Comparison of ENCODE assay signal across 9 cellular contexts in the genomic region with DNA sequence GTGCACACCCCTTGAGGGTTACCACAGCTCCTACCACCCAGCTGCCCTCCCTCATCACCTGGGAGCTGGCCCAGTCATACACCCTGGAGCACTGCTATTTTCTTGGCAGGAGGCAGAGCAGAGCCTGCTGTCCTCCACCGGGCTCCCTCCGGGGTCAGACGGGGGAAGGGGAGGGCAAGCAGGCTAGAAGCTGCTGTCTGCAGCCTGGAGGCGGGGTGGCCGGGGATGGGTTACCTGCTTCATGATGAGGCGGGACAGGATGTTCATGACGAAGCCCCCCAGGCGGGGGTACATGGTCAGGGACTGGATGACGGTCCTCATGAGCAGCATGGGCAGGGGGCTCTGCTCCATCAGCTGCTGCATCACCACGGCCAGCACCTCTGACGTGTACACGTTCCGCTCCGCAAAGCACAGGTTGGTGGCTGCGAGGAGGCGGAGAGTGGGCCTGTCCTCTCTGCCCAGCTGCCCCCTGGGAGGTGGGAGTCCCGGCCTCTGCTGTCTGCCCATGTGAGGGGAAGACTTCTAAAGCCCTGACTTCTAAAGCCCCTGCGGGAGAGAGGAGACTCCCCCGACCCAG. TPM values are rescaled to one million over a fixed set of nuclear protein-coding genes. Genes with fewer than 3 reads are reported as not detected.
DNase-seq lines count a peak whose midpoint lies in the region; ATAC-seq, FAIRE-seq and TF ChIP-seq lines count a peak whose summit lies in the region.
"Had no signal": no experiment of that assay in that cellular context is flagged by ENCODE, and none has a peak within 500 bp of the region (broad histone marks: within the 10 kb centered on the region; RNA-seq: fewer than 3 reads in every experiment).

No MANE protein-coding gene starts in this region.

- FAIRE-seq in GM12892 (lab: Jason Lieb, UNC): no peak

- H3K9me3 ChIP-seq in mesodermal cell (ENCODE audit: control insufficient read depth, low read length): no peaks in the 10 kb centered on the region
- H3K9me3 ChIP-seq: gastrocnemius medialis had no signal

- DNase-seq in HPDE6-E6E7 (ENCODE audit: extremely low spot score) (peak; percentile 37), CD14-positive monocyte (ENCODE audit: low spot score) (no peak), GM12892 (ENCODE audit: insufficient read length) (no peak), putamen (ENCODE audit: low spot score) (no peak)

- no peak overlapping the region for H3K4me3 Mint-ChIP-seq in CD14-positive monocyte

- peaks cover 33 to 45% (median 38%) of the 10 kb centered on the region in 3 donors for H3K27me3 Mint-ChIP-seq in CD14-positive monocyte (ENCODE audit: low read depth in 3 of 3)

- peak overlapping the region; percentile 45 for H3K27ac ChIP-seq in mesodermal cell (ENCODE audit: low read depth, low read length, severe bottlenecking)
- H3K27ac ChIP-seq: gastrocnemius medialis, SK-N-MC had no signal

- no peak for TF ChIP-seq CTCF in CD14-positive monocyte (IDR thresholded peaks at IDR 0.05)

- H3K9me3 Mint-ChIP-seq in CD14-positive monocyte: peaks cover 0 to 13% (median 0%) of the 10 kb centered on the region in 7 donors
- H3K9me3 Mint-ChIP-seq: naive thymus-derived CD4-positive, alpha-beta T cell had no signal

- H3K4me3 ChIP-seq in mesodermal cell (ENCODE audit: extremely low read depth, insufficient read depth, low read length, poor library complexity, severe bottlenecking): no peak overlapping the region
- H3K4me3 ChIP-seq: gastrocnemius medialis, SK-N-MC had no signal

- H3K36me3 Mint-ChIP-seq in CD14-positive monocyte: peaks cover 26 to 40% of the 10 kb centered on the region in 2 donors

- H3K4me1 ChIP-seq in mesodermal cell (ENCODE audit: control insufficient read depth, insufficient read depth, low read length, poor library complexity, severe bottlenecking): peaks cover 18% of the 10 kb centered on the region

- H3K27ac Mint-ChIP-seq in CD14-positive monocyte: no peak overlapping the region

- peaks cover 33% of the 10 kb centered on the region for H3K36me3 ChIP-seq in mesodermal cell (ENCODE audit: control insufficient read depth, insufficient read depth, low read length)

- ATAC-seq in SK-N-SH treated with all-trans-retinoic acid at 6 μM for 48 hours: peak; percentile 8; the same call in 2 of the 3 replicates

- no peak for TF ChIP-seq POLR2A in GM12892 (IDR thresholded peaks at IDR 0.05; ENCODE audit: low read depth, low read length)

- H3K4me1 Mint-ChIP-seq in CD14-positive monocyte: peaks cover 6% of the 10 kb centered on the region

- 74 to 75% methylated on average over 18 of the region's 19 CpGs for WGBS in mesodermal cell (ENCODE audit: insufficient coverage in 2 of 2), 2 experiments

- intact Hi-C loops in CD14-positive monocyte (cut with micrococcal nuclease): loop anchor here (5.0 kb wide), 1 partner anchor 64 kb away; no protein-coding TSS in a partner anchor

TF ChIP-seq in SK-N-SH treated with all-trans-retinoic acid at 6 μM for 48 hours, 23 proteins besides CTCF, POLR2A, EP300 and RAD21:
- TF ChIP-seq TCF4 (CRISPR knock-in tag; IDR thresholded peaks at IDR 0.05; ENCODE audit: borderline replicate concordance): no peak
- TF ChIP-seq OSR1 (CRISPR knock-in tag; IDR thresholded peaks at IDR 0.05): no peak
- no peak for TF ChIP-seq RARB (CRISPR knock-in tag; IDR thresholded peaks at IDR 0.05)
- no peak for TF ChIP-seq ZFP3 (CRISPR knock-in tag; IDR thresholded peaks at IDR 0.05)
- TF ChIP-seq SNAI2 (CRISPR knock-in tag; IDR thresholded peaks at IDR 0.05): no peak
- TF ChIP-seq PATZ1 (CRISPR knock-in tag; IDR thresholded peaks at IDR 0.05; ENCODE audit: borderline replicate concordance): no peak
TF ChIP-seq in SK-N-SH treated with all-trans-retinoic acid at 6 μM for 48 hours: peak in this region for 0.

RNA-seq across cellular contexts. Expression of gene RSPH6A, which starts 2.7 kb away (rescaled TPM):
- not detected for polyA plus RNA-seq in mesodermal cell (2013, experiment 1 of 2)
- not detected for polyA plus RNA-seq in mesodermal cell (2013, experiment 2 of 2)
- polyA plus RNA-seq in CD14-positive monocyte: not detected
- polyA plus RNA-seq in GM12892 (2012; ENCODE audit: missing spikeins): 0.49 TPM
- polyA plus RNA-seq: naive thymus-derived CD4-positive, alpha-beta T cell had no signal

RNA-seq across cellular contexts. Expression of gene DMWD, which starts 25.2 kb away (rescaled TPM):
- polyA plus RNA-seq in mesodermal cell (2013, experiment 1 of 2): 44.6 TPM
- 38.7 TPM for polyA plus RNA-seq in mesodermal cell (2013, experiment 2 of 2)
- polyA plus RNA-seq in CD14-positive monocyte: 1 to 10 TPM; 1.5 to 2.4 TPM
- 13.4 TPM for polyA plus RNA-seq in GM12892 (2012; ENCODE audit: missing spikeins)

RNA-seq across cellular contexts. Expression of gene DMPK, which starts 35.5 kb away (rescaled TPM):
- 43.9 TPM for polyA plus RNA-seq in mesodermal cell (2013, experiment 1 of 2)
- polyA plus RNA-seq in mesodermal cell (2013, experiment 2 of 2): 38.5 TPM
- under 1 TPM in 1 of 2 donors, not detected in 1; 0.17 TPM for polyA plus RNA-seq in CD14-positive monocyte
- 16.2 TPM for polyA plus RNA-seq in GM12892 (2012; ENCODE audit: missing spikeins)

RNA-seq across cellular contexts. Expression of gene SYMPK, which starts 45.1 kb away (rescaled TPM):
- 63.0 TPM for polyA plus RNA-seq in mesodermal cell (2013, experiment 1 of 2)
- 54.3 TPM for polyA plus RNA-seq in mesodermal cell (2013, experiment 2 of 2)
- 10 to 100 TPM in 1 of 2 donors, 1 to 10 TPM in 1; 5.6 to 15.7 TPM for polyA plus RNA-seq in CD14-positive monocyte
- polyA plus RNA-seq in GM12892 (2012; ENCODE audit: missing spikeins): 61.2 TPM

RNA-seq across cellular contexts. Expression of gene FOXA3, which starts 46.3 kb away (rescaled TPM):
- 2.8 TPM for polyA plus RNA-seq in mesodermal cell (2013, experiment 1 of 2)
- 2.4 TPM for polyA plus RNA-seq in mesodermal cell (2013, experiment 2 of 2)
- not detected for polyA plus RNA-seq in CD14-positive monocyte
- polyA plus RNA-seq in GM12892 (2012; ENCODE audit: missing spikeins): 0.34 TPM
- polyA plus RNA-seq: naive thymus-derived CD4-positive, alpha-beta T cell had no signal
